ENCODE assay signal across 8 cellular contexts in genomic region chr5:173789031-173789920, GRCh38.
DNase-seq lines count a peak whose midpoint lies in the region; ATAC-seq and TF ChIP-seq lines count a peak whose summit lies in the region.

No MANE protein-coding gene starts in this region.

- H3K36me3 ChIP-seq in PC-3 (ENCODE audit: low read depth, low read length) (no peaks in the 10 kb centered on the region), upper lobe of right lung (no peaks in the 10 kb centered on the region)

- H3K9me3 ChIP-seq in PC-3 (ENCODE audit: low read length), result no peaks in the 10 kb centered on the region
- no peaks in the 10 kb centered on the region for H3K9me3 ChIP-seq in upper lobe of right lung

- no peaks in the 10 kb centered on the region for H3K9me2 ChIP-seq in PC-3 (replicated peaks; ENCODE audit: low read length)

- H3K9ac ChIP-seq in PC-3 (ENCODE audit: low read length), result peak overlapping the region; percentile 5; the same call in 1 of the 2 replicates

- peak overlapping the region; percentile 59 for H3K4me2 ChIP-seq in PC-3 (ENCODE audit: low read length)

- H3K79me2 ChIP-seq in PC-3 (ENCODE audit: low read length), result no peaks in the 10 kb centered on the region

- no peak overlapping the region for H3K4me3 ChIP-seq in PC-3 (ENCODE audit: low read length)
- H3K4me3 ChIP-seq in upper lobe of right lung, result no peak overlapping the region

- H2AFZ ChIP-seq in PC-3 (ENCODE audit: low read length), result peak overlapping the region; percentile 39

- H3K27me3 ChIP-seq in PC-3 (ENCODE audit: low read length), result no peaks in the 10 kb centered on the region
- H3K27me3 ChIP-seq in upper lobe of right lung, result no peaks in the 10 kb centered on the region

- POLR2A ChIA-PET in PC-3 (lab: Charles Lee; ENCODE audit: unreplicated experiment), result no interaction called here

- no peaks in the 10 kb centered on the region for H4K20me1 ChIP-seq in PC-3 (ENCODE audit: low read length)

- BruUV-seq in PC-3 (replicated peaks; lab: Mats Ljungman, UMichigan), result no TSS peak

- H3F3A ChIP-seq in PC-3 (ENCODE audit: low read length, unreplicated experiment), result no peaks in the 10 kb centered on the region

- DNase-seq in stimulated activated CD4-positive, alpha-beta T cell treated with anti-CD3 and anti-CD28 coated beads, Interleukin-1b, Interleukin-23, amount 100 ng/mL, for 48 hours, result peak; percentile 23
- no peak for DNase-seq in stimulated activated CD4-positive, alpha-beta T cell treated with anti-CD3 and anti-CD28 coated beads, Interleukin-4, amount 100 ng/mL, for 1 hour
- DNase-seq in PC-3 (peak; percentile 87), fibroblast of the conjunctiva (ENCODE audit: low read depth) (peak; percentile 26), upper lobe of right lung (peak; percentile 79), NCI-H526 (lab: John Stamatoyannopoulos, UW) (no peak), NCI-H187 (lab: John Stamatoyannopoulos, UW) (no peak)

- CTCF ChIA-PET in PC-3 (lab: Charles Lee), result no interaction called here

- H3K27ac ChIP-seq in PC-3 (ENCODE audit: low read length), result peak overlapping the region; percentile 68
- H3K27ac ChIP-seq in upper lobe of right lung, result no peak overlapping the region

- H3K4me1 ChIP-seq in PC-3 (ENCODE audit: insufficient read depth, low read length) (peaks cover 21% of the 10 kb centered on the region), upper lobe of right lung (no peaks in the 10 kb centered on the region)

- ATAC-seq in PC-3, result peak; percentile 87
- ATAC-seq in upper lobe of right lung, result peak; percentile 77
- no peak for ATAC-seq in HG03039 (IDR thresholded peaks at IDR 0.05; ENCODE audit: unreplicated experiment)

- TF ChIP-seq CTCF in PC-3 (conservative IDR thresholded peaks at IDR 0.05; ENCODE audit: low read depth, low read length) (no peak), upper lobe of right lung (IDR thresholded peaks at IDR 0.05) (no peak)

- intact Hi-C loops in PC-3 (cut with micrococcal nuclease), result no loop called here
- intact Hi-C loops in upper lobe of right lung (cut with DNase I), result no loop called here

Comparison
In these comparisons a context has a peak if more than half of its experiments do, and no peak if none do; other contexts are left out.
1. DNase-seq: peak in stimulated activated CD4-positive, alpha-beta T cell treated with anti-CD3 and anti-CD28 coated beads, Interleukin-1b, Interleukin-23, amount 100 ng/mL, for 48 hours (single experiment), PC-3 (single experiment), fibroblast of the conjunctiva (single experiment) and upper lobe of right lung (single experiment); none in stimulated activated CD4-positive, alpha-beta T cell treated with anti-CD3 and anti-CD28 coated beads, Interleukin-4, amount 100 ng/mL, for 1 hour (single experiment), NCI-H526 (0 of 2) and NCI-H187 (0 of 2).